Comparison of ENCODE assay signal across 16 cellular contexts in the genomic region with DNA sequence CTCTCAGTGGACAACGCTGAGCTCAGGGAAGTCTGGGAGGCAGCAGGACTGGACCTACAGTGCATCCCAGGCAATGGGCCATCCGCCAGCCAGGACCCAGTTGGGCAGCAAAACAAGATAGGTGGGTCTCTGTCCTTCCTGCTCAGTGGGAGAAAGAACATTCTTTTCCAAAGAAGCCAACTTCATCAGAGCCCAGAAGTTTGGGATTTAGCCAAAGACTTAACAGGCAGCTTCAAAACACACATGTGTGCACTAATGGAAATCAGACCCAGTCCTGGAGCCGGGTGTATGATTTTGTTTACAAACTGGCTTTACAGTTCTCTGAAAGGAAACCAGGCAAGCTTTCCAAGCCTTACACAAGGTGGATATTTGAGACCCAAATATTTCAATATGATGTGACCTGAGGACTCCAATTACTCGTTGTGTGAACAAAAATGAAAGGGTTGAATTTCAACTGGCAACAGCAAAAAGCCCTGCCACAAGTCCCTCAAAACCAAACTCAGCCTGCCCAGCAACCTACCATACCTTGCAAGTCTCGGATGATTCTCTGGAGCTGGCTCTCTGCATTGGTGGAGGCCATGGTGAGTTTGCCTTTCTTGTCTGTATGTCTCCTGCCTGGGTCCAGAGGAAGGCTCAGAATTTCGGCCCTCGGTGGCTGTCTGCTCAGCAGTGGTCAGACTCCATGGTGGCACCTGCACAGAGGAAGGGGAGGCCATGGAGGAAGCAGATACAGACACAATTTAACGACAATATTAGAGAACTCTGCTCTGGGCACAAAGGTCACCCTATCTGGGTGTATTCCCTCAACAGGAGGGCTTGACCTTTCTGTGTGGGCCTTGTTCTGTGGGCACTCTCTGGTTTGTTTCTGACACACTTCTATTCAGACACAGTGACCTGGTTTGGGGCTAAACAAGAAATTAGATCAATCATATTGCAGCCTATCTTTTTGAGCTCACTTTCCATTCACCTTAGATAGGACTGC. TPM values are rescaled to one million over a fixed set of nuclear protein-coding genes. Genes with fewer than 3 reads are reported as not detected.
DNase-seq lines count a peak whose midpoint lies in the region; ATAC-seq and TF ChIP-seq lines count a peak whose summit lies in the region.
"Had no signal": no experiment of that assay in that cellular context is flagged by ENCODE, and none has a peak within 500 bp of the region (broad histone marks: within the 10 kb centered on the region; RNA-seq: fewer than 3 reads in every experiment).

No MANE protein-coding gene starts in this region.

- H3K4me1 Mint-ChIP-seq in endodermal cell: peaks cover 30% of the 10 kb centered on the region
- peaks cover 90% of the 10 kb centered on the region for H3K4me1 Mint-ChIP-seq in stimulated activated naive CD8-positive, alpha-beta T cell treated with anti-CD3 and anti-CD28 coated beads, Interleukin-15, amount 100 ng/mL, for 72 hours
- H3K4me1 Mint-ChIP-seq in stimulated activated memory B cell treated with anti-CD40 and anti-IgM and Interleukin-4, amounts not matched to agents 10 μg/mL and 1 μg/mL and 100 μg/mL, for 72 hours: peaks cover 48% of the 10 kb centered on the region

- no peak for TF ChIP-seq CTCF in left ventricle myocardium inferior (IDR thresholded peaks at IDR 0.05; ENCODE audit: borderline replicate concordance)
- no peak for TF ChIP-seq CTCF in gastrocnemius medialis (IDR thresholded peaks at IDR 0.05 in 4 of 5, conservative IDR thresholded peaks at IDR 0.05 in 1 of 5)
- no peak for TF ChIP-seq CTCF in endodermal cell (conservative IDR thresholded peaks at IDR 0.05)

- DNase-seq in GM04504 (ENCODE audit: low read depth): peak; percentile 33
- peak; percentile 92 for DNase-seq in adipocyte (ENCODE audit: low read depth)
- DNase-seq in left ventricle myocardium inferior: peak; percentile 48
- peak; percentile 80 to 83 for DNase-seq in gastrocnemius medialis
- DNase-seq in endodermal cell: no peak
- DNase-seq in ureter (ENCODE audit: low spot score): no peak
- no peak for DNase-seq in stimulated activated naive CD8-positive, alpha-beta T cell treated with anti-CD3 and anti-CD28 coated beads, Interleukin-15, amount 100 ng/mL, for 72 hours
- DNase-seq: activated CD4-positive, alpha-beta memory T cell treated with anti-CD3 and anti-CD28 coated beads, Interleukin-2, amount 10 ng/mL, durations not matched to agents 7 days and 5 days; head of caudate nucleus; naive thymus-derived CD4-positive, alpha-beta T cell; SIG-M5; stimulated activated CD4-positive, alpha-beta T cell treated with anti-CD3 and anti-CD28 coated beads, Interleukin-2, amount 100 ng/mL, for 24 hours had no signal

- no peaks in the 10 kb centered on the region for H3K27me3 ChIP-seq in adipocyte (replicated peaks; ENCODE audit: control insufficient read depth, insufficient read depth, low read length)
- no peaks in the 10 kb centered on the region for H3K27me3 ChIP-seq in left ventricle myocardium inferior (ENCODE audit: low read depth)
- H3K27me3 ChIP-seq in gastrocnemius medialis: no peaks in the 10 kb centered on the region
- H3K27me3 ChIP-seq in endodermal cell (ENCODE audit: control insufficient read depth, insufficient read depth, low read length, poor library complexity, severe bottlenecking): no peaks in the 10 kb centered on the region

- peaks cover 24% of the 10 kb centered on the region for H3K36me3 Mint-ChIP-seq in endodermal cell (ENCODE audit: low read depth)
- H3K36me3 Mint-ChIP-seq in stimulated activated memory B cell treated with anti-CD40 and anti-IgM and Interleukin-4, amounts not matched to agents 10 μg/mL and 1 μg/mL and 100 μg/mL, for 72 hours: peaks cover 22% of the 10 kb centered on the region

- intact Hi-C loops in left ventricle myocardium inferior (cut with micrococcal nuclease) (no loop called here), gastrocnemius medialis (cut with DNase I; ENCODE audit: low total_unique reads) (loop anchor here (5.0 to 10.0 kb wide), 2 partner anchors 167 to 580 kb away; a partner anchor contains a TSS)

- H3K4me1 ChIP-seq in adipocyte (ENCODE audit: control insufficient read depth, insufficient read depth, low read length) (peaks cover 56% of the 10 kb centered on the region), left ventricle myocardium inferior (peaks cover 90% of the 10 kb centered on the region), gastrocnemius medialis (peaks cover 99 to 100% of the 10 kb centered on the region in 2 donors), endodermal cell (ENCODE audit: control insufficient read depth, insufficient read depth, low read length) (peaks cover 22% of the 10 kb centered on the region)

- peak in 1 of 2 donors; percentile 76 for TF ChIP-seq POLR2A in gastrocnemius medialis (IDR thresholded peaks at IDR 0.05)

- no peak overlapping the region for H3K9ac ChIP-seq in adipocyte (ENCODE audit: low read length)
- H3K9ac ChIP-seq in endodermal cell (ENCODE audit: extremely low read depth, low read length, poor library complexity, severe bottlenecking): no peak overlapping the region

- in situ Hi-C loops in gastrocnemius medialis (cut with MboI; ENCODE audit: low sequenced_read_pairs in 4 of 4): no loop called here

- peak overlapping the region; percentile 96 for H3K27ac ChIP-seq in left ventricle myocardium inferior (replicated peaks)
- peak overlapping the region; percentile 97 to 100 (median 100) for H3K27ac ChIP-seq in gastrocnemius medialis
- no peak overlapping the region for H3K27ac ChIP-seq in endodermal cell (ENCODE audit: low read depth, low read length)

- WGBS in endodermal cell (ENCODE audit: insufficient coverage in 1 of 2, insufficient read length in 1 of 2), 2 experiments: 93 to 94% methylated on average over 5 to 8 of the region's 8 CpGs

- no peaks in the 10 kb centered on the region for H3K27me3 Mint-ChIP-seq in endodermal cell (ENCODE audit: insufficient read depth)
- H3K27me3 Mint-ChIP-seq in stimulated activated naive CD8-positive, alpha-beta T cell treated with anti-CD3 and anti-CD28 coated beads, Interleukin-15, amount 100 ng/mL, for 72 hours: no peaks in the 10 kb centered on the region
- no peaks in the 10 kb centered on the region for H3K27me3 Mint-ChIP-seq in stimulated activated memory B cell treated with anti-CD40 and anti-IgM and Interleukin-4, amounts not matched to agents 10 μg/mL and 1 μg/mL and 100 μg/mL, for 72 hours
- H3K27me3 Mint-ChIP-seq: activated CD4-positive, alpha-beta memory T cell treated with anti-CD3 and anti-CD28 coated beads, Interleukin-2, amount 10 ng/mL, durations not matched to agents 7 days and 5 days; IgD-negative memory B cell; naive thymus-derived CD4-positive, alpha-beta T cell had no signal

- H3K4me3 ChIP-seq in adipocyte (ENCODE audit: low read length) (no peak overlapping the region), left ventricle myocardium inferior (peak overlapping the region; percentile 36), gastrocnemius medialis (peak overlapping the region; percentile 27 to 36 (median 34)), endodermal cell (ENCODE audit: low read length) (no peak overlapping the region)

- no peak overlapping the region for H3K4me3 Mint-ChIP-seq in endodermal cell
- H3K4me3 Mint-ChIP-seq in stimulated activated naive CD8-positive, alpha-beta T cell treated with anti-CD3 and anti-CD28 coated beads, Interleukin-15, amount 100 ng/mL, for 72 hours: no peak overlapping the region
- H3K4me3 Mint-ChIP-seq in stimulated activated memory B cell treated with anti-CD40 and anti-IgM and Interleukin-4, amounts not matched to agents 10 μg/mL and 1 μg/mL and 100 μg/mL, for 72 hours: no peak overlapping the region
- H3K4me3 Mint-ChIP-seq: activated CD4-positive, alpha-beta memory T cell treated with anti-CD3 and anti-CD28 coated beads, Interleukin-2, amount 10 ng/mL, durations not matched to agents 7 days and 5 days; IgD-negative memory B cell; naive thymus-derived CD4-positive, alpha-beta T cell had no signal

- no peak overlapping the region for H3K27ac Mint-ChIP-seq in endodermal cell
- H3K27ac Mint-ChIP-seq in stimulated activated naive CD8-positive, alpha-beta T cell treated with anti-CD3 and anti-CD28 coated beads, Interleukin-15, amount 100 ng/mL, for 72 hours: no peak overlapping the region
- no peak overlapping the region for H3K27ac Mint-ChIP-seq in stimulated activated memory B cell treated with anti-CD40 and anti-IgM and Interleukin-4, amounts not matched to agents 10 μg/mL and 1 μg/mL and 100 μg/mL, for 72 hours
- H3K27ac Mint-ChIP-seq: activated CD4-positive, alpha-beta memory T cell treated with anti-CD3 and anti-CD28 coated beads, Interleukin-2, amount 10 ng/mL, durations not matched to agents 7 days and 5 days had no signal

- peak; percentile 46 to 56 for ATAC-seq in gastrocnemius medialis
- no peak for ATAC-seq in stimulated activated naive CD8-positive, alpha-beta T cell treated with anti-CD3 and anti-CD28 coated beads, Interleukin-15, amount 100 ng/mL, for 72 hours
- ATAC-seq in stimulated activated memory B cell treated with anti-CD40 and anti-IgM and Interleukin-4, amounts not matched to agents 10 μg/mL and 1 μg/mL and 100 μg/mL, for 72 hours: no peak
- ATAC-seq: naive thymus-derived CD4-positive, alpha-beta T cell had no signal

- no peaks in the 10 kb centered on the region for H3K9me3 Mint-ChIP-seq in endodermal cell
- no peaks in the 10 kb centered on the region for H3K9me3 Mint-ChIP-seq in stimulated activated naive CD8-positive, alpha-beta T cell treated with anti-CD3 and anti-CD28 coated beads, Interleukin-15, amount 100 ng/mL, for 72 hours
- H3K9me3 Mint-ChIP-seq in stimulated activated memory B cell treated with anti-CD40 and anti-IgM and Interleukin-4, amounts not matched to agents 10 μg/mL and 1 μg/mL and 100 μg/mL, for 72 hours: no peaks in the 10 kb centered on the region
- H3K9me3 Mint-ChIP-seq: activated CD4-positive, alpha-beta memory T cell treated with anti-CD3 and anti-CD28 coated beads, Interleukin-2, amount 10 ng/mL, durations not matched to agents 7 days and 5 days; IgD-negative memory B cell; naive thymus-derived CD4-positive, alpha-beta T cell had no signal

- H3K36me3 ChIP-seq in adipocyte (ENCODE audit: control insufficient read depth, insufficient read depth, low read length, severe bottlenecking): peaks cover 40% of the 10 kb centered on the region
- peaks cover 51% of the 10 kb centered on the region for H3K36me3 ChIP-seq in left ventricle myocardium inferior
- H3K36me3 ChIP-seq in gastrocnemius medialis: peaks cover 0 to 35% of the 10 kb centered on the region in 2 donors
- H3K36me3 ChIP-seq in endodermal cell (ENCODE audit: control insufficient read depth, insufficient read depth, low read length): peaks cover 40% of the 10 kb centered on the region

- H3K9me3 ChIP-seq in adipocyte (ENCODE audit: control insufficient read depth, low read length): no peaks in the 10 kb centered on the region
- no peaks in the 10 kb centered on the region for H3K9me3 ChIP-seq in left ventricle myocardium inferior (replicated peaks)
- no peaks in the 10 kb centered on the region for H3K9me3 ChIP-seq in gastrocnemius medialis
- no peaks in the 10 kb centered on the region for H3K9me3 ChIP-seq in endodermal cell (ENCODE audit: control insufficient read depth, low read length)

RNA-seq across cellular contexts. Expression of a gene that starts 11.0 kb away (rescaled TPM):
- total RNA-seq in left ventricle myocardium inferior (121 TPM), gastrocnemius medialis (10 to 100 TPM; 47.4 to 99.8 (median 84.2) TPM), endodermal cell (10 to 100 TPM; 11.3 to 11.8 TPM), ureter (62.0 TPM)
- 7.5 TPM for polyA plus RNA-seq in endodermal cell (2013, experiment 1 of 2)
- 6.5 TPM for polyA plus RNA-seq in endodermal cell (2013, experiment 2 of 2)

RNA-seq across cellular contexts. Expression of a gene that starts 41.4 kb away (rescaled TPM):
- 0.33 TPM for total RNA-seq in left ventricle myocardium inferior
- under 1 TPM in 2 of 4 donors, not detected in 2; 0.29 to 0.51 TPM for total RNA-seq in gastrocnemius medialis
- not detected for total RNA-seq in endodermal cell
- not detected for polyA plus RNA-seq in endodermal cell (2013, experiment 1 of 2)
- polyA plus RNA-seq in endodermal cell (2013, experiment 2 of 2): not detected
- total RNA-seq in ureter: 3.1 TPM
- total RNA-seq: astrocyte, temporal lobe had no signal

RNA-seq across cellular contexts. Expression of a gene that starts 42.7 kb away (rescaled TPM):
- total RNA-seq in left ventricle myocardium inferior (not detected), gastrocnemius medialis (under 1 TPM in 1 of 4 donors, not detected in 3; 0.04 TPM), endodermal cell (not detected), ureter (0.70 TPM)
- not detected for polyA plus RNA-seq in endodermal cell (2013, experiment 1 of 2)
- polyA plus RNA-seq in endodermal cell (2013, experiment 2 of 2): not detected
- total RNA-seq: activated CD4-positive, alpha-beta memory T cell treated with anti-CD3 and anti-CD28 coated beads, Interleukin-2, amount 10 ng/mL, durations not matched to agents 7 days and 5 days; astrocyte; temporal lobe had no signal
- polyA plus RNA-seq: IgD-negative memory B cell; naive thymus-derived CD4-positive, alpha-beta T cell had no signal

Comparison
In these comparisons a context has a peak if more than half of its experiments do, and no peak if none do; other contexts are left out.
1. DNase-seq: peak in GM04504 (single experiment), adipocyte (single experiment), left ventricle myocardium inferior (single experiment) and gastrocnemius medialis (2 of 2); none in endodermal cell (single experiment), ureter (single experiment) and stimulated activated naive CD8-positive, alpha-beta T cell treated with anti-CD3 and anti-CD28 coated beads, Interleukin-15, amount 100 ng/mL, for 72 hours (0 of 2).
2. H3K4me3 ChIP-seq: peak in left ventricle myocardium inferior (single experiment) and gastrocnemius medialis (4 of 4); none in adipocyte (single experiment) and endodermal cell (single experiment).
3. ATAC-seq: peak in gastrocnemius medialis (2 of 2); none in stimulated activated naive CD8-positive, alpha-beta T cell treated with anti-CD3 and anti-CD28 coated beads, Interleukin-15, amount 100 ng/mL, for 72 hours (single experiment) and stimulated activated memory B cell treated with anti-CD40 and anti-IgM and Interleukin-4, amounts not matched to agents 10 μg/mL and 1 μg/mL and 100 μg/mL, for 72 hours (single experiment).